1 cellular context compared by ENCODE assay signal in the genomic region with DNA sequence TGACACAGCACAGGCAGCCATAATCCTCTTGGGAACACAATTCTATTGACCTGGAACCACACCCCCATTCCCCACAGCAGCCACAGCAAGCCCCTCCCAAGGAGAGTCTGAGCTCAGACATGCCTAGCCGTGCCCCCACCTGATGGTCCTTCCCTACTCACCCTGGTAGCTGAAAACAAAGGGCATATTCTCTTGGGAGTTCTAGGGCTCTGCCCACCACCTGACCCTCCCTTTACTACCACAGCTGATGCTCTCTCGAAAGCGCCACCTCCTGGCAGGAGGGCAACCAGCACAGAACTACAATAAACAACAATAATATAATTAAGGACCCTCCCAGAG.
TF ChIP-seq lines count a peak whose summit lies in the region.

No MANE protein-coding gene starts in this region.

TF ChIP-seq in GM23338, 12 proteins besides CTCF, POLR2A, EP300 and RAD21 (continued from another document):
- TF ChIP-seq, protein P1, sequence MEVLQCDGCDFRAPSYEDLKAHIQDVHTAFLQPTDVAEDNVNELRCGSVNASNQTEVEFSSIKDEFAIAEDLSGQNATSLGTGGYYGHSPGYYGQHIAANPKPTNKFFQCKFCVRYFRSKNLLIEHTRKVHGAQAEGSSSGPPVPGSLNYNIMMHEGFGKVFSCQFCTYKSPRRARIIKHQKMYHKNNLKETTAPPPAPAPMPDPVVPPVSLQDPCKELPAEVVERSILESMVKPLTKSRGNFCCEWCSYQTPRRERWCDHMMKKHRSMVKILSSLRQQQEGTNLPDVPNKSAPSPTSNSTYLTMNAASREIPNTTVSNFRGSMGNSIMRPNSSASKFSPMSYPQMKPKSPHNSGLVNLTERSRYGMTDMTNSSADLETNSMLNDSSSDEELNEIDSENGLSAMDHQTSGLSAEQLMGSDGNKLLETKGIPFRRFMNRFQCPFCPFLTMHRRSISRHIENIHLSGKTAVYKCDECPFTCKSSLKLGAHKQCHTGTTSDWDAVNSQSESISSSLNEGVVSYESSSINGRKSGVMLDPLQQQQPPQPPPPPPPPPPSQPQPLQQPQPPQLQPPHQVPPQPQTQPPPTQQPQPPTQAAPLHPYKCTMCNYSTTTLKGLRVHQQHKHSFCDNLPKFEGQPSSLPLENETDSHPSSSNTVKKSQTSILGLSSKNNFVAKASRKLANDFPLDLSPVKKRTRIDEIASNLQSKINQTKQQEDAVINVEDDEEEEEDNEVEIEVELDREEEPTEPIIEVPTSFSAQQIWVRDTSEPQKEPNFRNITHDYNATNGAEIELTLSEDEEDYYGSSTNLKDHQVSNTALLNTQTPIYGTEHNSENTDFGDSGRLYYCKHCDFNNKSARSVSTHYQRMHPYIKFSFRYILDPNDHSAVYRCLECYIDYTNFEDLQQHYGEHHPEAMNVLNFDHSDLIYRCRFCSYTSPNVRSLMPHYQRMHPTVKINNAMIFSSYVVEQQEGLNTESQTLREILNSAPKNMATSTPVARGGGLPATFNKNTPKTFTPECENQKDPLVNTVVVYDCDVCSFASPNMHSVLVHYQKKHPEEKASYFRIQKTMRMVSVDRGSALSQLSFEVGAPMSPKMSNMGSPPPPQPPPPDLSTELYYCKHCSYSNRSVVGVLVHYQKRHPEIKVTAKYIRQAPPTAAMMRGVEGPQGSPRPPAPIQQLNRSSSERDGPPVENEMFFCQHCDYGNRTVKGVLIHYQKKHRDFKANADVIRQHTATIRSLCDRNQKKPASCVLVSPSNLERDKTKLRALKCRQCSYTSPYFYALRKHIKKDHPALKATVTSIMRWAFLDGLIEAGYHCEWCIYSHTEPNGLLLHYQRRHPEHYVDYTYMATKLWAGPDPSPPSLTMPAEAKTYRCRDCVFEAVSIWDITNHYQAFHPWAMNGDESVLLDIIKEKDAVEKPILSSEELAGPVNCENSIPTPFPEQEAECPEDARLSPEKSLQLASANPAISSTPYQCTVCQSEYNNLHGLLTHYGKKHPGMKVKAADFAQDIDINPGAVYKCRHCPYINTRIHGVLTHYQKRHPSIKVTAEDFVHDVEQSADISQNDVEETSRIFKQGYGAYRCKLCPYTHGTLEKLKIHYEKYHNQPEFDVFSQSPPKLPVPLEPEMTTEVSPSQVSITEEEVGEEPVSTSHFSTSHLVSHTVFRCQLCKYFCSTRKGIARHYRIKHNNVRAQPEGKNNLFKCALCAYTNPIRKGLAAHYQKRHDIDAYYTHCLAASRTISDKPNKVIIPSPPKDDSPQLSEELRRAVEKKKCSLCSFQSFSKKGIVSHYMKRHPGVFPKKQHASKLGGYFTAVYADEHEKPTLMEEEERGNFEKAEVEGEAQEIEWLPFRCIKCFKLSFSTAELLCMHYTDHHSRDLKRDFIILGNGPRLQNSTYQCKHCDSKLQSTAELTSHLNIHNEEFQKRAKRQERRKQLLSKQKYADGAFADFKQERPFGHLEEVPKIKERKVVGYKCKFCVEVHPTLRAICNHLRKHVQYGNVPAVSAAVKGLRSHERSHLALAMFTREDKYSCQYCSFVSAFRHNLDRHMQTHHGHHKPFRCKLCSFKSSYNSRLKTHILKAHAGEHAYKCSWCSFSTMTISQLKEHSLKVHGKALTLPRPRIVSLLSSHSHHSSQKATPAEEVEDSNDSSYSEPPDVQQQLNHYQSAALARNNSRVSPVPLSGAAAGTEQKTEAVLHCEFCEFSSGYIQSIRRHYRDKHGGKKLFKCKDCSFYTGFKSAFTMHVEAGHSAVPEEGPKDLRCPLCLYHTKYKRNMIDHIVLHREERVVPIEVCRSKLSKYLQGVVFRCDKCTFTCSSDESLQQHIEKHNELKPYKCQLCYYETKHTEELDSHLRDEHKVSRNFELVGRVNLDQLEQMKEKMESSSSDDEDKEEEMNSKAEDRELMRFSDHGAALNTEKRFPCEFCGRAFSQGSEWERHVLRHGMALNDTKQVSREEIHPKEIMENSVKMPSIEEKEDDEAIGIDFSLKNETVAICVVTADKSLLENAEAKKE (CRISPR knock-in tag; IDR thresholded peaks at IDR 0.05), result no peak
- TF ChIP-seq ZNF114 (CRISPR knock-in tag; IDR thresholded peaks at IDR 0.05) (no peak), STAT1 (IDR thresholded peaks at IDR 0.05; ENCODE audit: unreplicated experiment) (no peak)
- TF ChIP-seq, protein P2, sequence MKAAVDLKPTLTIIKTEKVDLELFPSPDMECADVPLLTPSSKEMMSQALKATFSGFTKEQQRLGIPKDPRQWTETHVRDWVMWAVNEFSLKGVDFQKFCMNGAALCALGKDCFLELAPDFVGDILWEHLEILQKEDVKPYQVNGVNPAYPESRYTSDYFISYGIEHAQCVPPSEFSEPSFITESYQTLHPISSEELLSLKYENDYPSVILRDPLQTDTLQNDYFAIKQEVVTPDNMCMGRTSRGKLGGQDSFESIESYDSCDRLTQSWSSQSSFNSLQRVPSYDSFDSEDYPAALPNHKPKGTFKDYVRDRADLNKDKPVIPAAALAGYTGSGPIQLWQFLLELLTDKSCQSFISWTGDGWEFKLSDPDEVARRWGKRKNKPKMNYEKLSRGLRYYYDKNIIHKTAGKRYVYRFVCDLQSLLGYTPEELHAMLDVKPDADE (IDR thresholded peaks at IDR 0.05), result no peak
